Comparison of ENCODE assay signal across 1 cellular context in the genomic region with DNA sequence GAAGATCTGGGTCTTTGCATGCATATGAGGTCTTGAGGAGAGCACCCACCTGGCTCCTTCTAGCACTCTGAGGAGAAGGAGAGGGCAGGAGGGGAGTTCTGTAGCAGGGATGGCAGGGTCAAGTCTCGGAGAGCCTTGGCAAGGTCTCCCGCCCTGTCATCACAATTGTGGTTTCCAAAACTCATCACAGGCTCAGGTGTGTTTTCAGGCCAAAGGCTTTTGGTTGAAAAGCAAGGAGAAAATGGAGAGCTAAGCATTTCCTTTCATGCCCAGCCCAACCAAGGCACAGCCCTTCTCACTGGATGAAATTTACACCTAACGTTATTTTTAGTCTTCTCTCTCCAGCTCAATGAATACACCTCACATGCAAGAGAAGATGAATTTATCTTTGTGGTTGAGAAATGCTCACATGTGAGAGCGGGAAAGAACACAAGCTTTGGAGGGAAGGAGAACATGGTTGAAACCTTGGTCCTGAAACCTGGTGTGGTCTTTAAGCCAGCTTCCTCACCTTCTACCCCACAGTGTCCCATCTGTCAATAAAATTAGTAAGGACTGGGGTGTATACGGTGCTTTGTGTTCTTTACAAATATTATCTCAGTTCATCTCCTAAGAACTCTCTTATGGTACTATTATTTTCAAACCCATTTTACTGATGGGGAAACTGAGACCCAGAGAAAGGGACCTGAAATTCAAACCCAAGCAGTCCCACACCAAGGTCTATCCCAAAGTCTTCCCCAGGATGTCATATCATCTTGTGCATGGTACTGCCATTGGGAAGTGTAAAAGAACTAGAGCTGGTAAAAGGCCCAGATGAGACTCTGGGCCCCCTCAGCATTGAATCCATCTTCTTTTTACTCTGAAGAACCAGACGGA.
TF ChIP-seq lines count a peak whose summit lies in the region.

No MANE protein-coding gene starts in this region.

TF ChIP-seq in K562, 482 proteins besides CTCF, POLR2A, EP300 and RAD21 (continued from another document):
- TF ChIP-seq, protein P1, sequence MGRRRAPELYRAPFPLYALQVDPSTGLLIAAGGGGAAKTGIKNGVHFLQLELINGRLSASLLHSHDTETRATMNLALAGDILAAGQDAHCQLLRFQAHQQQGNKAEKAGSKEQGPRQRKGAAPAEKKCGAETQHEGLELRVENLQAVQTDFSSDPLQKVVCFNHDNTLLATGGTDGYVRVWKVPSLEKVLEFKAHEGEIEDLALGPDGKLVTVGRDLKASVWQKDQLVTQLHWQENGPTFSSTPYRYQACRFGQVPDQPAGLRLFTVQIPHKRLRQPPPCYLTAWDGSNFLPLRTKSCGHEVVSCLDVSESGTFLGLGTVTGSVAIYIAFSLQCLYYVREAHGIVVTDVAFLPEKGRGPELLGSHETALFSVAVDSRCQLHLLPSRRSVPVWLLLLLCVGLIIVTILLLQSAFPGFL (CRISPR knock-in tag; IDR thresholded peaks at IDR 0.05): no peak
- TF ChIP-seq FOXJ3 (CRISPR knock-in tag; IDR thresholded peaks at IDR 0.05) (no peak), SPI1 (IDR thresholded peaks at IDR 0.05; ENCODE audit: borderline replicate concordance, low read depth, low read length) (no peak), LCOR (CRISPR knock-in tag; IDR thresholded peaks at IDR 0.05) (no peak), MEF2A (IDR thresholded peaks at IDR 0.05; ENCODE audit: control insufficient read depth, low read depth, low read length) (no peak), PHF21A (IDR thresholded peaks at IDR 0.05; ENCODE audit: borderline replicate concordance, low read depth) (no peak), BCOR (IDR thresholded peaks at IDR 0.05) (peak; percentile 95), RBM22 (IDR thresholded peaks at IDR 0.05; ENCODE audit: low read depth, low read length, poor library complexity, severe bottlenecking) (no peak), SREBF1 (IDR thresholded peaks at IDR 0.05; ENCODE audit: borderline replicate concordance, low read depth, low read length) (no peak), MAFK (IDR thresholded peaks at IDR 0.05; ENCODE audit: low read length) (no peak), PHF20 (IDR thresholded peaks at IDR 0.05; ENCODE audit: partially characterized antibody) (peak; percentile 30), ZNF217 (CRISPR knock-in tag; IDR thresholded peaks at IDR 0.05) (no peak), SMAD2 (IDR thresholded peaks at IDR 0.05; ENCODE audit: low read depth, low read length) (no peak)
- TF ChIP-seq, protein P2, sequence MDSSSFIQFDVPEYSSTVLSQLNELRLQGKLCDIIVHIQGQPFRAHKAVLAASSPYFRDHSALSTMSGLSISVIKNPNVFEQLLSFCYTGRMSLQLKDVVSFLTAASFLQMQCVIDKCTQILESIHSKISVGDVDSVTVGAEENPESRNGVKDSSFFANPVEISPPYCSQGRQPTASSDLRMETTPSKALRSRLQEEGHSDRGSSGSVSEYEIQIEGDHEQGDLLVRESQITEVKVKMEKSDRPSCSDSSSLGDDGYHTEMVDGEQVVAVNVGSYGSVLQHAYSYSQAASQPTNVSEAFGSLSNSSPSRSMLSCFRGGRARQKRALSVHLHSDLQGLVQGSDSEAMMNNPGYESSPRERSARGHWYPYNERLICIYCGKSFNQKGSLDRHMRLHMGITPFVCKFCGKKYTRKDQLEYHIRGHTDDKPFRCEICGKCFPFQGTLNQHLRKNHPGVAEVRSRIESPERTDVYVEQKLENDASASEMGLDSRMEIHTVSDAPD (CRISPR knock-in tag; IDR thresholded peaks at IDR 0.05): no peak
- TF ChIP-seq, protein P3, sequence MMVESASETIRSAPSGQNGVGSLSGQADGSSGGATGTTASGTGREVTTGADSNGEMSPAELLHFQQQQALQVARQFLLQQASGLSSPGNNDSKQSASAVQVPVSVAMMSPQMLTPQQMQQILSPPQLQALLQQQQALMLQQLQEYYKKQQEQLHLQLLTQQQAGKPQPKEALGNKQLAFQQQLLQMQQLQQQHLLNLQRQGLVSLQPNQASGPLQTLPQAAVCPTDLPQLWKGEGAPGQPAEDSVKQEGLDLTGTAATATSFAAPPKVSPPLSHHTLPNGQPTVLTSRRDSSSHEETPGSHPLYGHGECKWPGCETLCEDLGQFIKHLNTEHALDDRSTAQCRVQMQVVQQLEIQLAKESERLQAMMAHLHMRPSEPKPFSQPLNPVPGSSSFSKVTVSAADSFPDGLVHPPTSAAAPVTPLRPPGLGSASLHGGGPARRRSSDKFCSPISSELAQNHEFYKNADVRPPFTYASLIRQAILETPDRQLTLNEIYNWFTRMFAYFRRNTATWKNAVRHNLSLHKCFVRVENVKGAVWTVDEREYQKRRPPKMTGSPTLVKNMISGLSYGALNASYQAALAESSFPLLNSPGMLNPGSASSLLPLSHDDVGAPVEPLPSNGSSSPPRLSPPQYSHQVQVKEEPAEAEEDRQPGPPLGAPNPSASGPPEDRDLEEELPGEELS (CRISPR knock-in tag; IDR thresholded peaks at IDR 0.05; ENCODE audit: borderline replicate concordance): no peak
- TF ChIP-seq, protein P4, sequence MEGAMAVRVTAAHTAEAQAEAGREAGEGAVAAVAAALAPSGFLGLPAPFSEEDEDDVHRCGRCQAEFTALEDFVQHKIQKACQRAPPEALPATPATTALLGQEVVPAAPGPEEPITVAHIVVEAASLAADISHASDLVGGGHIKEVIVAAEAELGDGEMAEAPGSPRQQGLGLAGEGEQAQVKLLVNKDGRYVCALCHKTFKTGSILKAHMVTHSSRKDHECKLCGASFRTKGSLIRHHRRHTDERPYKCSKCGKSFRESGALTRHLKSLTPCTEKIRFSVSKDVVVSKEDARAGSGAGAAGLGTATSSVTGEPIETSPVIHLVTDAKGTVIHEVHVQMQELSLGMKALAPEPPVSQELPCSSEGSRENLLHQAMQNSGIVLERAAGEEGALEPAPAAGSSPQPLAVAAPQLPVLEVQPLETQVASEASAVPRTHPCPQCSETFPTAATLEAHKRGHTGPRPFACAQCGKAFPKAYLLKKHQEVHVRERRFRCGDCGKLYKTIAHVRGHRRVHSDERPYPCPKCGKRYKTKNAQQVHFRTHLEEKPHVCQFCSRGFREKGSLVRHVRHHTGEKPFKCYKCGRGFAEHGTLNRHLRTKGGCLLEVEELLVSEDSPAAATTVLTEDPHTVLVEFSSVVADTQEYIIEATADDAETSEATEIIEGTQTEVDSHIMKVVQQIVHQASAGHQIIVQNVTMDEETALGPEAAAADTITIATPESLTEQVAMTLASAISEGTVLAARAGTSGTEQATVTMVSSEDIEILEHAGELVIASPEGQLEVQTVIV (CRISPR knock-in tag; IDR thresholded peaks at IDR 0.05; ENCODE audit: borderline replicate concordance): no peak
- TF ChIP-seq, protein P5, sequence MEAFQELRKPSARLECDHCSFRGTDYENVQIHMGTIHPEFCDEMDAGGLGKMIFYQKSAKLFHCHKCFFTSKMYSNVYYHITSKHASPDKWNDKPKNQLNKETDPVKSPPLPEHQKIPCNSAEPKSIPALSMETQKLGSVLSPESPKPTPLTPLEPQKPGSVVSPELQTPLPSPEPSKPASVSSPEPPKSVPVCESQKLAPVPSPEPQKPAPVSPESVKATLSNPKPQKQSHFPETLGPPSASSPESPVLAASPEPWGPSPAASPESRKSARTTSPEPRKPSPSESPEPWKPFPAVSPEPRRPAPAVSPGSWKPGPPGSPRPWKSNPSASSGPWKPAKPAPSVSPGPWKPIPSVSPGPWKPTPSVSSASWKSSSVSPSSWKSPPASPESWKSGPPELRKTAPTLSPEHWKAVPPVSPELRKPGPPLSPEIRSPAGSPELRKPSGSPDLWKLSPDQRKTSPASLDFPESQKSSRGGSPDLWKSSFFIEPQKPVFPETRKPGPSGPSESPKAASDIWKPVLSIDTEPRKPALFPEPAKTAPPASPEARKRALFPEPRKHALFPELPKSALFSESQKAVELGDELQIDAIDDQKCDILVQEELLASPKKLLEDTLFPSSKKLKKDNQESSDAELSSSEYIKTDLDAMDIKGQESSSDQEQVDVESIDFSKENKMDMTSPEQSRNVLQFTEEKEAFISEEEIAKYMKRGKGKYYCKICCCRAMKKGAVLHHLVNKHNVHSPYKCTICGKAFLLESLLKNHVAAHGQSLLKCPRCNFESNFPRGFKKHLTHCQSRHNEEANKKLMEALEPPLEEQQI (IDR thresholded peaks at IDR 0.05): no peak
- TF ChIP-seq, protein P6, sequence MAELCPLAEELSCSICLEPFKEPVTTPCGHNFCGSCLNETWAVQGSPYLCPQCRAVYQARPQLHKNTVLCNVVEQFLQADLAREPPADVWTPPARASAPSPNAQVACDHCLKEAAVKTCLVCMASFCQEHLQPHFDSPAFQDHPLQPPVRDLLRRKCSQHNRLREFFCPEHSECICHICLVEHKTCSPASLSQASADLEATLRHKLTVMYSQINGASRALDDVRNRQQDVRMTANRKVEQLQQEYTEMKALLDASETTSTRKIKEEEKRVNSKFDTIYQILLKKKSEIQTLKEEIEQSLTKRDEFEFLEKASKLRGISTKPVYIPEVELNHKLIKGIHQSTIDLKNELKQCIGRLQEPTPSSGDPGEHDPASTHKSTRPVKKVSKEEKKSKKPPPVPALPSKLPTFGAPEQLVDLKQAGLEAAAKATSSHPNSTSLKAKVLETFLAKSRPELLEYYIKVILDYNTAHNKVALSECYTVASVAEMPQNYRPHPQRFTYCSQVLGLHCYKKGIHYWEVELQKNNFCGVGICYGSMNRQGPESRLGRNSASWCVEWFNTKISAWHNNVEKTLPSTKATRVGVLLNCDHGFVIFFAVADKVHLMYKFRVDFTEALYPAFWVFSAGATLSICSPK (IDR thresholded peaks at IDR 0.05; ENCODE audit: borderline replicate concordance): no peak
